Comparison of ENCODE assay signal across 14 cellular contexts in genomic region chr1:168654198-168654910, GRCh38.
"Had no signal": no experiment of that assay in that cellular context is flagged by ENCODE, and none has a peak within 500 bp of the region (broad histone marks: within the 10 kb centered on the region; RNA-seq: fewer than 3 reads in every experiment).

No MANE protein-coding gene starts in this region.

- H3K27me3 ChIP-seq: stomach had no signal

- H3K27me3 Mint-ChIP-seq: dendritic cell treated with granulocyte-macrophage colony-stimulating factor and Interleukin-4, amounts not matched to agents 40 ng/mL and 50 ng/mL, for 4 days had no signal

- H3K36me3 Mint-ChIP-seq: activated naive CD4-positive, alpha-beta T cell treated with anti-CD3 and anti-CD28 coated beads, Interleukin-2, amount 50 U/mL, for 24 hours; brain; natural killer cell had no signal

- H3K4me3 Mint-ChIP-seq: activated B cell treated with CpG ODN at 0.5 μM for 24 hours; activated naive CD4-positive, alpha-beta T cell treated with anti-CD3 and anti-CD28 coated beads, Interleukin-2, amount 50 U/mL, for 24 hours; dendritic cell treated with granulocyte-macrophage colony-stimulating factor and Interleukin-4, amounts not matched to agents 40 ng/mL and 50 ng/mL, for 4 days; effector memory CD8-positive, alpha-beta T cell; natural killer cell had no signal

- H3K27ac ChIP-seq: psoas muscle, stomach, thoracic aorta had no signal

- H3K4me1 Mint-ChIP-seq: activated B cell treated with CpG ODN at 0.5 μM for 24 hours; activated naive CD4-positive, alpha-beta T cell treated with anti-CD3 and anti-CD28 coated beads, Interleukin-2, amount 50 U/mL, for 24 hours; natural killer cell had no signal

- DNase-seq: activated B cell treated with CpG ODN at 0.5 μM for 24 hours; activated T-cell treated with anti-CD3 and anti-CD28 coated beads, Interleukin-2, amount 50 U/mL, for 1 hour; cerebellar nuclear complex; effector memory CD8-positive, alpha-beta T cell; left colon; natural killer cell; psoas muscle; stimulated activated CD4-positive, alpha-beta T cell treated with anti-CD3 and anti-CD28 coated beads, Interleukin-4, amount 100 ng/mL, for 1 hour; stomach had no signal

- H3K4me1 ChIP-seq: psoas muscle had no signal

- H3K36me3 ChIP-seq: stomach, thoracic aorta had no signal

- H3K9me3 Mint-ChIP-seq: activated B cell treated with CpG ODN at 0.5 μM for 24 hours; activated naive CD4-positive, alpha-beta T cell treated with anti-CD3 and anti-CD28 coated beads, Interleukin-2, amount 50 U/mL, for 24 hours; brain; dendritic cell treated with granulocyte-macrophage colony-stimulating factor and Interleukin-4, amounts not matched to agents 40 ng/mL and 50 ng/mL, for 4 days; effector memory CD8-positive, alpha-beta T cell; natural killer cell had no signal

- H3K9me3 ChIP-seq: psoas muscle, stomach, thoracic aorta had no signal

- H3K4me3 ChIP-seq: psoas muscle, stomach, thoracic aorta had no signal

- FAIRE-seq: urothelium cell line had no signal

- H3K27ac Mint-ChIP-seq: activated B cell treated with CpG ODN at 0.5 μM for 24 hours; activated naive CD4-positive, alpha-beta T cell treated with anti-CD3 and anti-CD28 coated beads, Interleukin-2, amount 50 U/mL, for 24 hours; dendritic cell treated with granulocyte-macrophage colony-stimulating factor and Interleukin-4, amounts not matched to agents 40 ng/mL and 50 ng/mL, for 4 days; effector memory CD8-positive, alpha-beta T cell; natural killer cell had no signal

- ATAC-seq: effector memory CD8-positive, alpha-beta T cell; natural killer cell had no signal
